Comparison of ENCODE assay signal across 12 cellular contexts in the genomic region with DNA sequence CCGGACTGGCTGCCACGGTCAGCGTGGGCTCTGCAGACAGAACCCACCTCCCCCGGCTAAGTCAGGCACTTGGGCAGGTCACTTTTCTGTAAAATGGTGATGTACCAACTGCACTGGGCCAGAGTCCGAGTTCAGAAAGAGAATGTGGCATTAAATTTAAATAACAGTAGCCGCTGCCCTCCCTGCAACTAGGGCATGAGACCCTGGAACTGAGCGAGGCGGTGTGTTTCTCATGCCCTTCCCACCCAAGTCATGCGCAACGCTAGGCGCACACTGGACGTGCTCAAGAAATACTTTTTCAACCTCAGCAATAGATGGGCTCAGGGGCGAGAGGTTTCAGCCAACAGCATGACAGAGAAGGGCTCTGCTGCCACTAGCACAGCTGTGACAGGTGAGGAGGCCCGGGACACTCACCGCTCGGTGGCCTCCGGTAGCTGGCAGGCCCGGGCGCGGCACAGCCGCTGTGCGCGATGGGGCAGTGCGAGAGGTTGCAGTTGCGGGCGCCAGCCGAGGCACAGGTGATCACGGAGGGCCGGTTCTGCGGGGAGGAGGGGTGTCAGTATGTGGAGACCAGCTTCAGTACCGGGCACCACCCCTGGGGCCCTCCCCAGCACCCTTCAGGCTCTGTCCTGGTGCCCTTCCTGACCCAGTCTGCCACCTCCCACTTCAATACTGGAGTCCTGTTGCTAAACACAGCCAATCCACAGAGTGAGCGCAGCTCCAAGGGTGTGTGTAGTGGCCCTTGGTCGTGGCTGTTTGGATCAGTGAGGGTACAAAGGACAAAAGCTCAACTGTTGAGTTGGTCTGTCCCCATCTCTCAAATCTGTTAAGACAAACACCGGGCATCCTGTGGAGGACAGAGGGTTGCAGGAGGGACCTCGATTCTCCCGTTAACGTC.
A peak's percentile ranks its signal among the peaks of the same experiment; 100 is the strongest.
DNase-seq lines count a peak whose midpoint lies in the region; ATAC-seq, FAIRE-seq and TF ChIP-seq lines count a peak whose summit lies in the region.
"Had no signal": no experiment of that assay in that cellular context is flagged by ENCODE, and none has a peak within 500 bp of the region (broad histone marks: within the 10 kb centered on the region; RNA-seq: fewer than 3 reads in every experiment).

No MANE protein-coding gene starts in this region.

- H3K27me3 ChIP-seq in RWPE2 (ENCODE audit: insufficient read depth, poor library complexity, severe bottlenecking) (no peaks in the 10 kb centered on the region), dorsolateral prefrontal cortex (no peaks in the 10 kb centered on the region), mesenchymal stem cell (ENCODE audit: control insufficient read depth in 1 of 2, insufficient read depth in 1 of 2, low read length in 2 of 2) (no peaks in the 10 kb centered on the region), suprapubic skin (no peaks in the 10 kb centered on the region)

- peak overlapping the region; percentile 63 for H2AK5ac ChIP-seq in mesenchymal stem cell (ENCODE audit: low read length, severe bottlenecking)

- H3K79me1 ChIP-seq in mesenchymal stem cell (replicated peaks; ENCODE audit: low read length, poor library complexity, severe bottlenecking) = peaks cover 41% of the 10 kb centered on the region

- peak overlapping the region; percentile 35 to 67 for H3K18ac ChIP-seq in mesenchymal stem cell (ENCODE audit: low read depth in 1 of 2, low read length in 2 of 2)

- H3K23ac ChIP-seq in mesenchymal stem cell (ENCODE audit: low read length in 2 of 2) = no peak overlapping the region

- H4K8ac ChIP-seq in mesenchymal stem cell (ENCODE audit: low read length) = peak overlapping the region; percentile 39

- DNase-seq in RWPE2 (ENCODE audit: low spot score) = peak; percentile 53
- peak in 1 of 10 donors; percentile 42 for DNase-seq in dorsolateral prefrontal cortex
- no peak for DNase-seq in mesenchymal stem cell
- peak in 1 of 2 donors; percentile 66 for DNase-seq in suprapubic skin (ENCODE audit: low spot score in 2 of 2)
- DNase-seq in retina = no peak
- no peak for DNase-seq in NCI-H69 (lab: John Stamatoyannopoulos, UW)
- DNase-seq in RCC 7860 (ENCODE audit: low spot score) = no peak
- DNase-seq: activated CD4-positive, alpha-beta T cell treated with anti-CD3 and anti-CD28 coated beads, Interleukin-2, amount 50 U/mL, for 4 hours; COR-L47; MV-4-11 had no signal

- no peak for FAIRE-seq in RCC 7860 (lab: Jason Lieb, UNC)

- peaks cover 36% of the 10 kb centered on the region for H3K36me3 ChIP-seq in RWPE2 (ENCODE audit: low read depth)
- H3K36me3 ChIP-seq in mesenchymal stem cell (ENCODE audit: control insufficient read depth in 1 of 2, insufficient read depth in 2 of 2, low read depth in 1 of 2, low read length in 2 of 2) = peaks cover 77 to 83% of the 10 kb centered on the region in 2 experiments
- peaks cover 48% of the 10 kb centered on the region for H3K36me3 ChIP-seq in suprapubic skin

- WGBS in mesenchymal stem cell = 96% methylated on average over 34 of the region's 37 CpGs
- 88% methylated on average over 29 of the region's 37 CpGs for WGBS in suprapubic skin

- H3K14ac ChIP-seq in mesenchymal stem cell (ENCODE audit: low read length in 2 of 2) = peak overlapping the region in 1 of 2 experiments; percentile 38

- H3K9me3 ChIP-seq in RWPE2 (ENCODE audit: severe bottlenecking) (no peaks in the 10 kb centered on the region), mesenchymal stem cell (ENCODE audit: control insufficient read depth, low read length) (no peaks in the 10 kb centered on the region), suprapubic skin (no peaks in the 10 kb centered on the region)

- H3K27ac ChIP-seq in RWPE2 (ENCODE audit: poor library complexity, severe bottlenecking) = peak overlapping the region; percentile 48
- H3K27ac ChIP-seq in dorsolateral prefrontal cortex = peak overlapping the region in 58 of 59 donors; percentile 5 to 98 (median 76)
- H3K27ac ChIP-seq in mesenchymal stem cell (ENCODE audit: low read length, poor library complexity, severe bottlenecking) = no peak overlapping the region
- peak overlapping the region; percentile 20 for H3K27ac ChIP-seq in suprapubic skin

- no peak overlapping the region for H3K4ac ChIP-seq in mesenchymal stem cell (ENCODE audit: low read depth in 1 of 2, low read length in 2 of 2)

- H2BK5ac ChIP-seq in mesenchymal stem cell (ENCODE audit: low read depth, low read length, poor library complexity, severe bottlenecking) = no peak overlapping the region

- TF ChIP-seq EP300 in suprapubic skin (IDR thresholded peaks at IDR 0.05) = no peak

- H2BK120ac ChIP-seq in mesenchymal stem cell (ENCODE audit: low read depth, low read length) = no peak overlapping the region

- H3K4me2 ChIP-seq in mesenchymal stem cell (ENCODE audit: low read length, poor library complexity, severe bottlenecking) = no peak overlapping the region

- peak overlapping the region; percentile 43 for H4K91ac ChIP-seq in mesenchymal stem cell (ENCODE audit: low read length)

- TF ChIP-seq POLR2A in suprapubic skin (IDR thresholded peaks at IDR 0.05) = no peak

- H3K9ac ChIP-seq in mesenchymal stem cell (ENCODE audit: low read length) = no peak overlapping the region

- H3K4me1 ChIP-seq in RWPE2 (ENCODE audit: insufficient read depth, poor library complexity, severe bottlenecking) = peaks cover 11% of the 10 kb centered on the region
- H3K4me1 ChIP-seq in mesenchymal stem cell (ENCODE audit: control insufficient read depth, insufficient read depth, low read depth, low read length) = peaks cover 62% of the 10 kb centered on the region
- H3K4me1 ChIP-seq in suprapubic skin = peaks cover 88% of the 10 kb centered on the region

- peak overlapping the region; percentile 30 to 45 for H2BK12ac ChIP-seq in mesenchymal stem cell (ENCODE audit: low read length in 2 of 2)

- TF ChIP-seq CTCF in RWPE2 (IDR thresholded peaks at IDR 0.05; ENCODE audit: poor library complexity, severe bottlenecking) = no peak
- peak in 1 of 56 donors; percentile 14 for TF ChIP-seq CTCF in dorsolateral prefrontal cortex (IDR thresholded peaks at IDR 0.05 in 54 of 56, conservative IDR thresholded peaks at IDR 0.05 in 2 of 56; ENCODE audit: low read depth in 1 of 56, partially characterized antibody in 56 of 56)
- TF ChIP-seq CTCF in suprapubic skin (IDR thresholded peaks at IDR 0.05) = no peak

- H3K4me3 ChIP-seq in RWPE2 (ENCODE audit: severe bottlenecking) (no peak overlapping the region), dorsolateral prefrontal cortex (peak overlapping the region in 2 of 59 donors; percentile 8), mesenchymal stem cell (ENCODE audit: insufficient read depth in 1 of 2, low read depth in 1 of 2, low read length in 2 of 2) (no peak overlapping the region), suprapubic skin (no peak overlapping the region)

- intact Hi-C loops in dorsolateral prefrontal cortex (cut with DNase I) = loop anchor here in 1 of 2 donors (5.0 kb wide), 1 partner anchor 83 kb away; a partner anchor contains a TSS

- ATAC-seq in RWPE2 (ENCODE audit: low read depth) (no peak), HG03520 (IDR thresholded peaks at IDR 0.05; ENCODE audit: unreplicated experiment) (no peak)
- ATAC-seq: SK-N-SH treated with all-trans-retinoic acid at 6 μM for 48 hours had no signal

- no peak overlapping the region for H2AFZ ChIP-seq in mesenchymal stem cell (ENCODE audit: low read depth, low read length)

- H2BK15ac ChIP-seq in mesenchymal stem cell (ENCODE audit: low read depth, poor library complexity, severe bottlenecking) = peak overlapping the region; percentile 45
